Comparison of ENCODE assay signal across 12 cellular contexts in the genomic region with DNA sequence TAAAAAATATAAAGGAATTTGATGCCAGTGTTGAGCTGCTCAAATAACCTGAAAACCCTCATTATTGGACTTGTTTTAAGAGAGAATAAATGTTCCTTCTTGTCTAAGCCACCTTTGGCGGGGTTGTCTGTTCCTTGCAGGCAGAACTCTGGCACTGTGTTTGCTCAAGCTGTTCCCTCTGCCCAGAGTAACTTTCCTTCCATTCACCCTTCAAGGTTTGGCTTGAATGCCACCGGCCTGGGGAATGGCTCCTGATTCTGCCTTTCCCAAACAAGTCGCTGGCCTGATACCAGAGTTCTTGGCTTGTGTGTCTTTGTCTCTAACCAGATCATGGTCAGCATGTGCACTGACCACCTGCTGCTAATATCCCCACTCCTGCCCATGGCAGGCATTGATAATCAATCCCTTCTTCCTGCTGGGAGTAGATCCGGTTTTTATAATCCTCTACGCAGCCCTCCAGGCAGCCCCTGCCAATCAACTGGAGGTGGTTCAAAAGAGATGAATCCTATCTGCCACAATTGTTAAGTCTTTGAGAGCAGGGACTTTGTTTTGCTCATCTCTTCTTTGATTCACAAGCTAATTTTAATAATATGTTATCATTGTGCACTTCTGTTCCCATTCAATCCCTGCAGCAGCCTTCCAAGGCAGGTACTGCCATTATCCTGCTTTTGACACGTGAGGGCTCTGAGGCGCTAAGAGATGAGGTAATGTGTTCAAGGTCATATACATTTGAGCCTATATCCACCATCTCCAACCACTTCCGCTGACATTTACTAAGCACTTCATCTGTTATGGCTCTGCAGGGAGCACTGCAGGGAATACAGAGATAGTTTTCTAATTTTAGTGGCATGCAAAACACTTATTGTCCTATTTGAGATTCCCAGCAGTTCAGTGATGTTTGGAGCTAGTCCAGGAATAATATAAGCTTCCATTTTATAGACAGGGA.
DNase-seq lines count a peak whose midpoint lies in the region; ATAC-seq lines count a peak whose summit lies in the region.
"Had no signal": no experiment of that assay in that cellular context is flagged by ENCODE, and none has a peak within 500 bp of the region (broad histone marks: within the 10 kb centered on the region; RNA-seq: fewer than 3 reads in every experiment).

No MANE protein-coding gene starts in this region.

- DNase-seq in NCI-H2107 treated with DMSO at 0.1 percent for 48 hours (lab: John Stamatoyannopoulos, UW; ENCODE audit: unreplicated experiment) (peak; percentile 17), NCI-H2107 (lab: John Stamatoyannopoulos, UW) (no peak), NCI-H2227 (lab: John Stamatoyannopoulos, UW; ENCODE audit: unreplicated experiment) (peak; percentile 73), pons (ENCODE audit: low spot score) (peak; percentile 19), anterior cingulate cortex (lab: John Stamatoyannopoulos, UW) (no peak)
- DNase-seq: cortex of kidney, NCI-H2171 treated with DMSO at 0.1 percent for 48 hours, T-helper 1 cell had no signal

- ATAC-seq in HG02973 (IDR thresholded peaks at IDR 0.05; ENCODE audit: unreplicated experiment): no peak
- ATAC-seq in HG03039 (IDR thresholded peaks at IDR 0.05; ENCODE audit: unreplicated experiment): no peak
- ATAC-seq: A549 had no signal

- H3K27ac ChIP-seq in cingulate gyrus (ENCODE audit: low read depth, low read length): peak overlapping the region; percentile 63
- H3K27ac ChIP-seq: A549 had no signal

Comparison
In these comparisons a context has a peak if more than half of its experiments do, and no peak if none do; other contexts are left out.
1. DNase-seq: peak in NCI-H2107 treated with DMSO at 0.1 percent for 48 hours (single experiment), NCI-H2227 (single experiment) and pons (single experiment); none in NCI-H2107 (single experiment) and anterior cingulate cortex (0 of 58).